Comparison of ENCODE assay signal across 10 cellular contexts in the genomic region with DNA sequence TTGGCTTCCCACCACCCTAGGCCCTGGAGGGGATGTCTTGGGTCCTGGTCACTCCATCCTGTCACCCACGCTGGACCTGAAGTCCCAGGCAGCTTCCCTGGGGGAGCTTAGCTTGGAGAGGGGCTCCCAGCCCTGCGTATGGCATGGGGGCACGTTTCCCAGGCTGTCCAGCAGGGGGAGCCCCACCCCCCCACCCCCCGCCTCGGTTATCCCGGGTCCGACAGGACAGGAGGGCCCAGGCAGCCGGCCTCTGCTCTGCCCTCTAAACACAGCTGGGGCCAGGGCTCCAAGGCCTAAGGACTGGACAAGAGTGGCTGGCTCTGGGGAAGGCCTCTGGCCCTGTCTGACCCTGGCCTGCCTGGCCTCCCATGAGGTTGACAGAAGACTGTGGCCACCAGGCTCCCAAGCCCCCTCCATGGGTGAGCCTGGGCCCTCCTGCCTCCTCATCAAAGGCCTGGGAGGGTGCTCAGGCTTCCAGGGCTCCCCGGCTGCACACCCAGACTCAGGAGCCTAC.
DNase-seq lines count a peak whose midpoint lies in the region; ATAC-seq, FAIRE-seq and TF ChIP-seq lines count a peak whose summit lies in the region.
"Had no signal": no experiment of that assay in that cellular context is flagged by ENCODE, and none has a peak within 500 bp of the region (broad histone marks: within the 10 kb centered on the region; RNA-seq: fewer than 3 reads in every experiment).

No MANE protein-coding gene starts in this region.

- ATAC-seq in activated CD8-positive, alpha-beta T cell treated with anti-CD3 and anti-CD28 coated beads for 36 hours = peak; percentile 27
- ATAC-seq in HepG2 (peak; percentile 33), HG03175 (IDR thresholded peaks at IDR 0.05; ENCODE audit: unreplicated experiment) (no peak), HG02870 (IDR thresholded peaks at IDR 0.05; ENCODE audit: unreplicated experiment) (no peak), HG03442 (IDR thresholded peaks at IDR 0.05; ENCODE audit: unreplicated experiment) (no peak)
- no peak for ATAC-seq in naive thymus-derived CD8-positive, alpha-beta T cell

- TF ChIP-seq CTCF in BJ (IDR thresholded peaks at IDR 0.05; ENCODE audit: insufficient read depth, low read depth, low read length) = peak; percentile 59
- peak; percentile 77 for TF ChIP-seq CTCF in activated CD8-positive, alpha-beta T cell treated with anti-CD3 and anti-CD28 coated beads for 36 hours (IDR thresholded peaks at IDR 0.05)
- peak; percentile 49 for TF ChIP-seq CTCF in HepG2 (CRISPR knock-in tag; IDR thresholded peaks at IDR 0.05)

- H3K27me3 ChIP-seq in BJ (ENCODE audit: control insufficient read depth, insufficient read depth, low read length) (peaks cover 3% of the 10 kb centered on the region; the same call in 1 of the 2 replicates), HepG2 (ENCODE audit: control insufficient read depth in 1 of 2, insufficient read depth in 2 of 2, low read length in 2 of 2) (peaks cover 4 to 24% of the 10 kb centered on the region in 2 experiments)
- H3K27me3 ChIP-seq: SJSA1 had no signal

- CTCF ChIA-PET in BJ (lab: Yijun Ruan, JAX) = interaction anchor here (1.2 to 3.4 kb wide), 3 partner anchors 9 to 16 kb away, joined by 4 to 13 read pairs (median 5); no protein-coding TSS in a partner anchor
- CTCF ChIA-PET in activated CD8-positive, alpha-beta T cell treated with anti-CD3 and anti-CD28 coated beads for 36 hours (lab: Charles Lee) = interaction anchor here (1.0 to 2.9 kb wide), 6 partner anchors 9 to 484 kb away, joined by 3 to 9 read pairs (median 4); a partner anchor contains a TSS
- CTCF ChIA-PET in HepG2 (lab: Yijun Ruan, JAX; ENCODE audit: low intra/inter-chr PET ratio, low total read pairs) = no interaction called here

- no peak for TF ChIP-seq EP300 in HepG2 (IDR thresholded peaks at IDR 0.05; ENCODE audit: low read depth in 2 of 2, low read length in 2 of 2)
- no peak for TF ChIP-seq EP300 in HepG2 (CRISPR knock-in tag; IDR thresholded peaks at IDR 0.05; ENCODE audit: borderline replicate concordance)

- peaks cover 50% of the 10 kb centered on the region for H3K4me1 ChIP-seq in HepG2 (ENCODE audit: insufficient read depth, low read length)
- H3K4me1 ChIP-seq: SJSA1 had no signal

- H3K9ac ChIP-seq in HepG2 (ENCODE audit: insufficient read depth, low read depth, low read length) = no peak overlapping the region

- no peak overlapping the region for H3K27ac Mint-ChIP-seq in activated CD8-positive, alpha-beta T cell treated with anti-CD3 and anti-CD28 coated beads for 36 hours
- H3K27ac Mint-ChIP-seq in naive thymus-derived CD8-positive, alpha-beta T cell = no peak overlapping the region
- H3K27ac Mint-ChIP-seq: activated naive CD4-positive, alpha-beta T cell treated with anti-CD3 and anti-CD28 coated beads, Interleukin-2, amount 50 U/mL, for 24 hours had no signal

- H3K4me3 ChIP-seq in BJ (ENCODE audit: low read depth, low read length) (no peak overlapping the region), HepG2 (replicated peaks in 1 of 3; ENCODE audit: insufficient read depth in 1 of 3, low read depth in 2 of 3, low read length in 3 of 3) (peak overlapping the region in 1 of 3 experiments; percentile 4; a peak in 1 of 6 replicates)
- H3K4me3 ChIP-seq: SJSA1 had no signal

- H3K9me3 Mint-ChIP-seq in activated CD8-positive, alpha-beta T cell treated with anti-CD3 and anti-CD28 coated beads for 36 hours = no peaks in the 10 kb centered on the region
- no peaks in the 10 kb centered on the region for H3K9me3 Mint-ChIP-seq in naive thymus-derived CD8-positive, alpha-beta T cell
- H3K9me3 Mint-ChIP-seq: activated naive CD4-positive, alpha-beta T cell treated with anti-CD3 and anti-CD28 coated beads, Interleukin-2, amount 50 U/mL, for 24 hours had no signal

- 50% methylated on average over 1 of the region's 9 CpGs for WGBS in HepG2 (ENCODE audit: low lambda C conversion rate)

- H3K4me3 Mint-ChIP-seq in activated CD8-positive, alpha-beta T cell treated with anti-CD3 and anti-CD28 coated beads for 36 hours = no peak overlapping the region
- H3K4me3 Mint-ChIP-seq in naive thymus-derived CD8-positive, alpha-beta T cell = no peak overlapping the region
- H3K4me3 Mint-ChIP-seq: activated naive CD4-positive, alpha-beta T cell treated with anti-CD3 and anti-CD28 coated beads, Interleukin-2, amount 50 U/mL, for 24 hours had no signal

- H3K79me2 ChIP-seq in HepG2 (ENCODE audit: insufficient read depth, low read length) = no peaks in the 10 kb centered on the region

- H3K27me3 Mint-ChIP-seq in activated CD8-positive, alpha-beta T cell treated with anti-CD3 and anti-CD28 coated beads for 36 hours = peaks cover 9% of the 10 kb centered on the region
- H3K27me3 Mint-ChIP-seq in naive thymus-derived CD8-positive, alpha-beta T cell = peaks cover 0 to 38% (median 26%) of the 10 kb centered on the region in 5 donors
- H3K27me3 Mint-ChIP-seq: activated naive CD4-positive, alpha-beta T cell treated with anti-CD3 and anti-CD28 coated beads, Interleukin-2, amount 50 U/mL, for 24 hours had no signal

- intact Hi-C loops in activated CD8-positive, alpha-beta T cell treated with anti-CD3 and anti-CD28 coated beads for 36 hours (cut with micrococcal nuclease) = no loop called here
- intact Hi-C loops in HepG2 (cut with micrococcal nuclease; ENCODE audit: unreplicated experiment) = no loop called here

- H3K9me3 ChIP-seq in HepG2 (ENCODE audit: low read length) = no peaks in the 10 kb centered on the region
- H3K9me3 ChIP-seq: SJSA1 had no signal

- POLR2A ChIA-PET in BJ (lab: Charles Lee) = no interaction called here
- POLR2A ChIA-PET in activated CD8-positive, alpha-beta T cell treated with anti-CD3 and anti-CD28 coated beads for 36 hours (lab: Charles Lee) = no interaction called here
- POLR2A ChIA-PET in HepG2 (lab: Yijun Ruan, JAX) = no interaction called here
- POLR2A ChIA-PET in naive thymus-derived CD8-positive, alpha-beta T cell (lab: Charles Lee) = no interaction called here

- H3K36me3 ChIP-seq in BJ (ENCODE audit: control insufficient read depth, insufficient read depth, low read length) (no peaks in the 10 kb centered on the region), HepG2 (replicated peaks in 1 of 2; ENCODE audit: control insufficient read depth in 1 of 2, insufficient read depth in 2 of 2, low read length in 2 of 2) (no peaks in the 10 kb centered on the region)
- H3K36me3 ChIP-seq: SJSA1 had no signal

- DNase-seq in BJ (ENCODE audit: low read depth) (no peak), GM19238 (ENCODE audit: insufficient read length, low spot score) (peak; percentile 59), HepG2 (ENCODE audit: low spot score) (no peak)
- peak; percentile 6 for DNase-seq in activated CD8-positive, alpha-beta T cell treated with anti-CD3 and anti-CD28 coated beads for 36 hours
- no peak for DNase-seq in naive thymus-derived CD8-positive, alpha-beta T cell

- no peaks in the 10 kb centered on the region for H3K36me3 Mint-ChIP-seq in activated CD8-positive, alpha-beta T cell treated with anti-CD3 and anti-CD28 coated beads for 36 hours (ENCODE audit: low read depth)
- no peaks in the 10 kb centered on the region for H3K36me3 Mint-ChIP-seq in naive thymus-derived CD8-positive, alpha-beta T cell
- H3K36me3 Mint-ChIP-seq: activated naive CD4-positive, alpha-beta T cell treated with anti-CD3 and anti-CD28 coated beads, Interleukin-2, amount 50 U/mL, for 24 hours had no signal

- no peak overlapping the region for H3K27ac ChIP-seq in HepG2 (ENCODE audit: extremely low read length, insufficient read depth, low read length)
- H3K27ac ChIP-seq: SJSA1 had no signal

- in situ Hi-C loops in HepG2 (cut with HindIII; ENCODE audit: extremely low pct_ligation_motif_present, low pct_unique_long_range_greater_than_20kb) = no loop called here

- no TSS peak for BruUV-seq in HepG2 (replicated peaks; lab: Mats Ljungman, UMichigan)

- TF ChIP-seq POLR2A in HepG2 (IDR thresholded peaks at IDR 0.05; ENCODE audit: insufficient read depth in 1 of 2, low read depth in 2 of 2, low read length in 2 of 2) = no peak

- H3K4me2 ChIP-seq in HepG2 (ENCODE audit: low read depth, low read length) = 0 out of 2 replicates have a peak overlapping the region, but pooled peaks have one; percentile 23

- H2AFZ ChIP-seq in HepG2 (ENCODE audit: low read length) = no peak overlapping the region

- FAIRE-seq in HepG2 (lab: Jason Lieb, UNC) = no peak

- H4K20me1 ChIP-seq in HepG2 (ENCODE audit: insufficient read depth, low read length) = 0 out of 2 replicates have a peak, but pooled peaks cover 3% of the 10 kb centered on the region

- no peaks in the 10 kb centered on the region for H3K4me1 Mint-ChIP-seq in activated CD8-positive, alpha-beta T cell treated with anti-CD3 and anti-CD28 coated beads for 36 hours (ENCODE audit: low read depth)
- H3K4me1 Mint-ChIP-seq in naive thymus-derived CD8-positive, alpha-beta T cell = peaks cover 0 to 5% (median 0%) of the 10 kb centered on the region in 4 donors
- H3K4me1 Mint-ChIP-seq: activated naive CD4-positive, alpha-beta T cell treated with anti-CD3 and anti-CD28 coated beads, Interleukin-2, amount 50 U/mL, for 24 hours had no signal

- TF ChIP-seq RAD21 in HepG2 (CRISPR knock-in tag; IDR thresholded peaks at IDR 0.05) = no peak

TF ChIP-seq in HepG2, 621 proteins besides CTCF, POLR2A, EP300 and RAD21:
- TF ChIP-seq, protein P1, sequence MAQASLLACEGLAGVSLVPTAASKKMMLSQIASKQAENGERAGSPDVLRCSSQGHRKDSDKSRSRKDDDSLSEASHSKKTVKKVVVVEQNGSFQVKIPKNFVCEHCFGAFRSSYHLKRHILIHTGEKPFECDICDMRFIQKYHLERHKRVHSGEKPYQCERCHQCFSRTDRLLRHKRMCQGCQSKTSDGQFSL (CRISPR knock-in tag; IDR thresholded peaks at IDR 0.05) = peak; percentile 66; the same call in 1 of the 2 replicates
- TF ChIP-seq NBN (conservative IDR thresholded peaks at IDR 0.05) (no peak), PCBP1 (IDR thresholded peaks at IDR 0.05; ENCODE audit: borderline replicate concordance, low read depth, low read length) (0 out of 2 replicates have a peak, but pooled peaks have one; percentile 50), KLF15 (CRISPR knock-in tag; IDR thresholded peaks at IDR 0.05; ENCODE audit: borderline replicate concordance) (no peak), SALL2 (CRISPR knock-in tag; IDR thresholded peaks at IDR 0.05) (no peak), KDM4B (CRISPR knock-in tag; IDR thresholded peaks at IDR 0.05) (no peak), ELF1 (CRISPR knock-in tag; IDR thresholded peaks at IDR 0.05) (no peak), ZNF720 (CRISPR knock-in tag; IDR thresholded peaks at IDR 0.05) (no peak)

Comparison
In these comparisons a context has a peak if more than half of its experiments do, and no peak if none do; other contexts are left out.
1. DNase-seq: peak in GM19238 (single experiment) and activated CD8-positive, alpha-beta T cell treated with anti-CD3 and anti-CD28 coated beads for 36 hours (single experiment); none in BJ (single experiment), HepG2 (single experiment) and naive thymus-derived CD8-positive, alpha-beta T cell (0 of 10).
2. ATAC-seq: peak in activated CD8-positive, alpha-beta T cell treated with anti-CD3 and anti-CD28 coated beads for 36 hours (single experiment) and HepG2 (single experiment); none in HG03175 (single experiment), HG02870 (single experiment), HG03442 (single experiment) and naive thymus-derived CD8-positive, alpha-beta T cell (0 of 2).
3. Peak in every context shown above with its lines, with median percentiles within 50 percentile points of each other: CTCF ChIP-seq.